ENCODE assay signal across 1 cellular context in the genomic region with DNA sequence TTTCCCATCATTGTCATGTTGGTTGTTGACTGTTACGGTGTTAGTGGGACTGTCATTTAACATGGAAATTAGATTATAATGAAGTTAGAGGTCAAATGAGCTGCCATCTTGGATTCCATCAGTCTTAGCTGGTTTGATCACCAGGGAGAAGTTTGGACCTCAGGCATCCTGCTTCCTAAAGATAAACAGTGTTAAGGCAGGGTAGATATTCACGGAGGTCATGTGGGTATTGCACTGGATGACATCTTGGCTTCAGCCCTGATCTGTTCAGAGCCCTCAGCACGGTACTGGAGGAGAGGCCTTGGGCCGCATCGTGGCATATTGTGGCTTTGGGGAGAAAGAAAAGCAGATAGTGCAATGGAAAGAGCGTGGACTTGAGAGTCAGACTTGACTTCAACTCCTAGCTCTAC.
TF ChIP-seq lines count a peak whose summit lies in the region.

No MANE protein-coding gene starts in this region.

TF ChIP-seq in K562, 482 proteins besides CTCF, POLR2A, EP300 and RAD21 (continued from another document):
- TF ChIP-seq, protein P1, sequence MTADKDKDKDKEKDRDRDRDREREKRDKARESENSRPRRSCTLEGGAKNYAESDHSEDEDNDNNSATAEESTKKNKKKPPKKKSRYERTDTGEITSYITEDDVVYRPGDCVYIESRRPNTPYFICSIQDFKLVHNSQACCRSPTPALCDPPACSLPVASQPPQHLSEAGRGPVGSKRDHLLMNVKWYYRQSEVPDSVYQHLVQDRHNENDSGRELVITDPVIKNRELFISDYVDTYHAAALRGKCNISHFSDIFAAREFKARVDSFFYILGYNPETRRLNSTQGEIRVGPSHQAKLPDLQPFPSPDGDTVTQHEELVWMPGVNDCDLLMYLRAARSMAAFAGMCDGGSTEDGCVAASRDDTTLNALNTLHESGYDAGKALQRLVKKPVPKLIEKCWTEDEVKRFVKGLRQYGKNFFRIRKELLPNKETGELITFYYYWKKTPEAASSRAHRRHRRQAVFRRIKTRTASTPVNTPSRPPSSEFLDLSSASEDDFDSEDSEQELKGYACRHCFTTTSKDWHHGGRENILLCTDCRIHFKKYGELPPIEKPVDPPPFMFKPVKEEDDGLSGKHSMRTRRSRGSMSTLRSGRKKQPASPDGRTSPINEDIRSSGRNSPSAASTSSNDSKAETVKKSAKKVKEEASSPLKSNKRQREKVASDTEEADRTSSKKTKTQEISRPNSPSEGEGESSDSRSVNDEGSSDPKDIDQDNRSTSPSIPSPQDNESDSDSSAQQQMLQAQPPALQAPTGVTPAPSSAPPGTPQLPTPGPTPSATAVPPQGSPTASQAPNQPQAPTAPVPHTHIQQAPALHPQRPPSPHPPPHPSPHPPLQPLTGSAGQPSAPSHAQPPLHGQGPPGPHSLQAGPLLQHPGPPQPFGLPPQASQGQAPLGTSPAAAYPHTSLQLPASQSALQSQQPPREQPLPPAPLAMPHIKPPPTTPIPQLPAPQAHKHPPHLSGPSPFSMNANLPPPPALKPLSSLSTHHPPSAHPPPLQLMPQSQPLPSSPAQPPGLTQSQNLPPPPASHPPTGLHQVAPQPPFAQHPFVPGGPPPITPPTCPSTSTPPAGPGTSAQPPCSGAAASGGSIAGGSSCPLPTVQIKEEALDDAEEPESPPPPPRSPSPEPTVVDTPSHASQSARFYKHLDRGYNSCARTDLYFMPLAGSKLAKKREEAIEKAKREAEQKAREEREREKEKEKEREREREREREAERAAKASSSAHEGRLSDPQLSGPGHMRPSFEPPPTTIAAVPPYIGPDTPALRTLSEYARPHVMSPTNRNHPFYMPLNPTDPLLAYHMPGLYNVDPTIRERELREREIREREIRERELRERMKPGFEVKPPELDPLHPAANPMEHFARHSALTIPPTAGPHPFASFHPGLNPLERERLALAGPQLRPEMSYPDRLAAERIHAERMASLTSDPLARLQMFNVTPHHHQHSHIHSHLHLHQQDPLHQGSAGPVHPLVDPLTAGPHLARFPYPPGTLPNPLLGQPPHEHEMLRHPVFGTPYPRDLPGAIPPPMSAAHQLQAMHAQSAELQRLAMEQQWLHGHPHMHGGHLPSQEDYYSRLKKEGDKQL (CRISPR knock-in tag; IDR thresholded peaks at IDR 0.05; ENCODE audit: borderline replicate concordance) = 0 out of 2 replicates have a peak, but pooled peaks have one; percentile 54
